17 cellular contexts compared by ENCODE assay signal in the genomic region with DNA sequence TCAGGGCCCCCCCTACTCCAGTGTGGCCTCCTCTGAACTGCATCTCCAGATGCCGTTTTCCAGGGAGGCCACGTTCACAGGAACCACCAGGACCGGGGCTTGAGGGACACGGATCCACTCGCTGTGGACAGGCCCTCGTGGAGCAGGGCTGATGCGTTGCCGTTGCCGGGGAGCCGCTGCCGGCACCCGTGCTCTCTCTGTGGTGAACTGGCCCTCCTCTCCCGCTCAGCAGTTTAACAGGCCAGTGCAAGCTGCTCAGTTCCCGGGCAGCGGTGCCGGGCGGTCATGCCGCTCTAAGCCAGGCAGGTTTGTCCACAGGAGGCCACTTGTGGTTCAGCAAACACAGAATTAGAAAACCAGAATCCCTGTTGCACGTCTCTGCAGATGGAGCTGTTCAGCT.
DNase-seq lines count a peak whose midpoint lies in the region; ATAC-seq, FAIRE-seq and TF ChIP-seq lines count a peak whose summit lies in the region.
"Had no signal": no experiment of that assay in that cellular context is flagged by ENCODE, and none has a peak within 500 bp of the region (broad histone marks: within the 10 kb centered on the region; RNA-seq: fewer than 3 reads in every experiment).

No MANE protein-coding gene starts in this region.

- FAIRE-seq in GM19239 (lab: Jason Lieb, UNC), result no peak
- FAIRE-seq: GM12892 had no signal

- no peak for TF ChIP-seq CTCF in brain (conservative IDR thresholded peaks at IDR 0.05)
- TF ChIP-seq CTCF in nephron progenitor cell (IDR thresholded peaks at IDR 0.05), result no peak
- TF ChIP-seq CTCF in transverse colon (IDR thresholded peaks at IDR 0.05), result no peak

- H3K36me3 Mint-ChIP-seq in brain (peaks cover 7% of the 10 kb centered on the region), nephron progenitor cell (ENCODE audit: low read depth) (peaks cover 17% of the 10 kb centered on the region)

- in situ Hi-C loops in transverse colon (cut with MboI; ENCODE audit: low pct_ligation_motif_present in 1 of 4, low pct_unique_long_range_greater_than_20kb in 1 of 4, low sequenced_read_pairs in 3 of 4), result no loop called here

- H3K27me3 ChIP-seq in transverse colon, result no peaks in the 10 kb centered on the region

- H3K27ac Mint-ChIP-seq in brain, result peak overlapping the region in 3 of 5 experiments; percentile 11 to 87 (median 55)
- peak overlapping the region; percentile 71 for H3K27ac Mint-ChIP-seq in nephron progenitor cell

- intact Hi-C loops in Right ventricle myocardium superior (cut with DNase I), result no loop called here
- intact Hi-C loops in left cardiac atrium (cut with DNase I), result no loop called here
- intact Hi-C loops in transverse colon (cut with DNase I; ENCODE audit: low total_unique reads), result no loop called here

- H3K9me3 Mint-ChIP-seq in brain, result no peaks in the 10 kb centered on the region
- no peaks in the 10 kb centered on the region for H3K9me3 Mint-ChIP-seq in nephron progenitor cell

- H3K4me3 Mint-ChIP-seq in brain (no peak overlapping the region), nephron progenitor cell (no peak overlapping the region)

- H3K4me1 Mint-ChIP-seq in brain, result peaks cover 42% of the 10 kb centered on the region
- H3K4me1 Mint-ChIP-seq in nephron progenitor cell, result no peaks in the 10 kb centered on the region

- ATAC-seq in Right ventricle myocardium superior (ENCODE audit: poor library complexity) (no peak), left cardiac atrium (no peak)

- H3K27me3 Mint-ChIP-seq in brain (peaks cover 3% of the 10 kb centered on the region), nephron progenitor cell (ENCODE audit: low read depth, poor library complexity) (no peaks in the 10 kb centered on the region)

- H3K27ac ChIP-seq in transverse colon, result no peak overlapping the region
- H3K27ac ChIP-seq: KMS-11 had no signal

- H3K9me3 ChIP-seq in transverse colon, result no peaks in the 10 kb centered on the region

- 90% methylated on average over 2 to 10 of the region's 19 CpGs for WGBS in transverse colon (ENCODE audit: low coverage in 1 of 2), 2 donors

- H3K4me3 ChIP-seq in transverse colon, result no peak overlapping the region

- peak; percentile 26 for DNase-seq in Right ventricle myocardium superior
- DNase-seq in left cardiac atrium, result no peak
- DNase-seq in nephron progenitor cell, result no peak
- peak; percentile 2 for DNase-seq in transverse colon
- DNase-seq in GM19239 (ENCODE audit: insufficient read length, low spot score), result no peak
- DNase-seq in NOMO-1 (lab: John Stamatoyannopoulos, UW; ENCODE audit: unreplicated experiment in 2 of 2), result no peak
- DNase-seq: C1 segment of cervical spinal cord, COR-L47, GOT3, NCI-H1048, NCI-H1436 treated with DMSO at 0.1 percent for 48 hours, NCI-H2081, NCI-H69, RPMI8226 had no signal

- H3K36me3 ChIP-seq in transverse colon, result no peaks in the 10 kb centered on the region

- no peak for TF ChIP-seq POLR2A in transverse colon (IDR thresholded peaks at IDR 0.05)

- TF ChIP-seq EP300 in transverse colon (IDR thresholded peaks at IDR 0.05; ENCODE audit: low read depth), result no peak

- no peaks in the 10 kb centered on the region for H3K4me1 ChIP-seq in transverse colon

Comparison
In these comparisons a context has a peak if more than half of its experiments do, and no peak if none do; other contexts are left out.
1. DNase-seq: peak in Right ventricle myocardium superior (single experiment) and transverse colon (single experiment); none in left cardiac atrium (single experiment), nephron progenitor cell (single experiment), GM19239 (single experiment) and NOMO-1 (0 of 2).